ENCODE assay signal across 8 cellular contexts in the genomic region with DNA sequence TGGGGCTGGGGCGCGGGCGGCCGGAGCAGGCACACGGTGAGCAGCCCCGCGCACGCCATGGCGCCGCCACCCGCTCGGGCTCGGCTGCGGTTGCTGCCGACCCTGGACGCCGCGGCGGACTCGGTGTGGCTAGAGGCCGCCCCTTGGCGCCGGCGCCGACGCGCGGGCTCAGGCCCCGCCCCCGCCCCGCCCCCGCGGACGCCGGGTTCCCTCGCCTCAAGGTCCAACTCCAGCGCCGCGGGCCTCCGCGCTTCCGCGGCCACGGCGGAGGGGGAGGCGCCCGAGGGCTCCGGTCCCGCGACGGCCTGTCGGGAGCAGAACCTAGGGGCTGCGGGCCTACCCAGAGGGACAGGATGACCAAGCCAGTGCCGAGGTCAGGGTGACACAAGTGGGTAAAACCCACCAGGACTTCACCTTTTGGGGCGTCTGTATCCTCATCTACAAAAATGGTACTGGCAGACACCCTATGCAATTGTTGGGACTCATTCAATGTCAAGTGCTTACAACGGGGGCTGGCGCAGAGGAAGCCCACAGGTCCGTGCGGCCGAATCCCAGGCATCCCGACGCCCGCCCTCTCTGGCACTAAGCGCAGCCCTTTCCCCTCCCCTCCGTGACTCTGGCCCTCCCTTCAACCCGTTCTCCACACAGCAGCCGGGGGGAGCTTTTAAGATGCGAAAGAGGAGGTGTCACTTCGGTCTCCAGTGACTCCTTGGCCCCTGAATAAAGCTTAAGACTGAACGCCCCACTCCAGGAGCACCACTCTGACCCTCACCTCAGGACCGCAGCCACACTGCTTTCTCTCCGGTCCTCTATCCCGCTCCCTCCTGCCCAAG. TPM values are rescaled to one million over a fixed set of nuclear protein-coding genes. Genes with fewer than 3 reads are reported as not detected.
A peak's percentile ranks its signal among the peaks of the same experiment; 100 is the strongest.
DNase-seq lines count a peak whose midpoint lies in the region; ATAC-seq and TF ChIP-seq lines count a peak whose summit lies in the region.

A gene with protein sequence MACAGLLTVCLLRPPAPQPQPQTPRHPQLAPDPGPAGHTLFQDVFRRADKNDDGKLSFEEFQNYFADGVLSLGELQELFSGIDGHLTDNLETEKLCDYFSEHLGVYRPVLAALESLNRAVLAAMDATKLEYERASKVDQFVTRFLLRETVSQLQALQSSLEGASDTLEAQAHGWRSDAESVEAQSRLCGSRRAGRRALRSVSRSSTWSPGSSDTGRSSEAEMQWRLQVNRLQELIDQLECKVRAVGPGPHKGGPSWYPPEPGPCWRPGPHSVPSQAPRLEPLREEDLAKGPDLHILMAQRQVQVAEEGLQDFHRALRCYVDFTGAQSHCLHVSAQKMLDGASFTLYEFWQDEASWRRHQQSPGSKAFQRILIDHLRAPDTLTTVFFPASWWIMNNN (minus strand): TSS at position 135 of the 833 bp plus-strand sequence. CDS start 76 bp downstream, at position 59.

- peak within 1 kb of the TSS; percentile 99 for H3K4me3 Mint-ChIP-seq in Caco-2 (ENCODE audit: unreplicated experiment)
- peak within 1 kb of the TSS; percentile 90 for H3K4me3 Mint-ChIP-seq in activated naive CD8-positive, alpha-beta T cell treated with anti-CD3 and anti-CD28 coated beads, Interleukin-2, amount 50 U/mL, for 24 hours

- intact Hi-C loops in Caco-2 (cut with micrococcal nuclease; ENCODE audit: unreplicated experiment) (loop anchor here (1.0 to 5.0 kb wide), 5 partner anchors 8 to 138 kb away; partner anchors contain the start of genes ACTL10, CHMP4B, E2F1 and PXMP4), Right ventricle myocardium superior (cut with DNase I) (no loop called here), vagina (cut with DNase I) (loop anchor here (10.0 kb wide), 1 partner anchor 60 kb away; the partner anchor contains the start of gene ZNF341)

- H3K4me1 Mint-ChIP-seq in Caco-2 (ENCODE audit: low read depth, unreplicated experiment): peaks cover 39% of the 10 kb centered on the region
- peaks cover 24% of the 10 kb centered on the region for H3K4me1 Mint-ChIP-seq in activated naive CD8-positive, alpha-beta T cell treated with anti-CD3 and anti-CD28 coated beads, Interleukin-2, amount 50 U/mL, for 24 hours

- H3K27ac Mint-ChIP-seq in Caco-2 (ENCODE audit: unreplicated experiment): peak within 1 kb of the TSS; percentile 98
- peak within 1 kb of the TSS; percentile 70 for H3K27ac Mint-ChIP-seq in activated naive CD8-positive, alpha-beta T cell treated with anti-CD3 and anti-CD28 coated beads, Interleukin-2, amount 50 U/mL, for 24 hours

- H3K27me3 ChIP-seq in Caco-2 (replicated peaks; ENCODE audit: control insufficient read depth, insufficient read depth, low read length): no peaks in the 10 kb centered on the region
- H3K27me3 ChIP-seq in vagina: no peaks in the 10 kb centered on the region

- H3K27ac ChIP-seq in vagina: peak within 1 kb of the TSS; percentile 95

- no peaks in the 10 kb centered on the region for H3K9me3 ChIP-seq in Caco-2
- no peaks in the 10 kb centered on the region for H3K9me3 ChIP-seq in vagina

- POLR2A ChIA-PET in Caco-2 (lab: Charles Lee): interaction anchor here (0.5 to 1.0 kb wide), 6 partner anchors 8 to 185 kb away, joined by 3 to 4 read pairs (median 4); partner anchors contain the start of genes ACTL10 and CBFA2T2

- H3K27me3 Mint-ChIP-seq in Caco-2 (ENCODE audit: insufficient read depth, unreplicated experiment): no peaks in the 10 kb centered on the region
- H3K27me3 Mint-ChIP-seq in activated naive CD8-positive, alpha-beta T cell treated with anti-CD3 and anti-CD28 coated beads, Interleukin-2, amount 50 U/mL, for 24 hours: no peaks in the 10 kb centered on the region

- TF ChIP-seq POLR2A in vagina (IDR thresholded peaks at IDR 0.05): peak in 1 of 2 donors; percentile 66

- H3K4me1 ChIP-seq in Caco-2 (peaks cover 18% of the 10 kb centered on the region), vagina (peaks cover 47% of the 10 kb centered on the region)

- TF ChIP-seq CTCF in Caco-2 (IDR thresholded peaks at IDR 0.05; ENCODE audit: insufficient read depth in 1 of 2, low read depth in 1 of 2, low read length in 1 of 2, severe bottlenecking in 1 of 2, unreplicated experiment in 1 of 2) (no peak), LNCaP clone FGC (IDR thresholded peaks at IDR 0.05; ENCODE audit: control insufficient read depth, extremely low read depth, insufficient read depth) (peak; percentile 18; the same call in 1 of the 2 replicates), omental fat pad (IDR thresholded peaks at IDR 0.05) (no peak), vagina (IDR thresholded peaks at IDR 0.05) (peak in 1 of 3 experiments; percentile 20)

- peak; percentile 57 for ATAC-seq in GM21423 (IDR thresholded peaks at IDR 0.05; ENCODE audit: unreplicated experiment)
- peak; percentile 65 for ATAC-seq in activated naive CD8-positive, alpha-beta T cell treated with anti-CD3 and anti-CD28 coated beads, Interleukin-2, amount 50 U/mL, for 24 hours
- peak; percentile 88 for ATAC-seq in Right ventricle myocardium superior (ENCODE audit: poor library complexity)
- peak; percentile 78 for ATAC-seq in omental fat pad (ENCODE audit: low FRiP score)

- no peaks in the 10 kb centered on the region for H3K9me3 Mint-ChIP-seq in Caco-2 (ENCODE audit: unreplicated experiment)
- no peaks in the 10 kb centered on the region for H3K9me3 Mint-ChIP-seq in activated naive CD8-positive, alpha-beta T cell treated with anti-CD3 and anti-CD28 coated beads, Interleukin-2, amount 50 U/mL, for 24 hours

- peaks cover 67% of the 10 kb centered on the region for H3K36me3 Mint-ChIP-seq in Caco-2 (ENCODE audit: insufficient read depth, unreplicated experiment)
- H3K36me3 Mint-ChIP-seq in activated naive CD8-positive, alpha-beta T cell treated with anti-CD3 and anti-CD28 coated beads, Interleukin-2, amount 50 U/mL, for 24 hours (ENCODE audit: low read depth): peaks cover 19% of the 10 kb centered on the region

- peak; percentile 91 to 98 for DNase-seq in Caco-2
- DNase-seq in LNCaP clone FGC (ENCODE audit: low read depth): no peak
- DNase-seq in SK-MEL-5 (ENCODE audit: low read depth, low spot score): peak; percentile 68
- DNase-seq in activated naive CD8-positive, alpha-beta T cell treated with anti-CD3 and anti-CD28 coated beads, Interleukin-2, amount 50 U/mL, for 24 hours: peak; percentile 74
- peak; percentile 92 for DNase-seq in Right ventricle myocardium superior
- DNase-seq in omental fat pad (ENCODE audit: low spot score): no peak
- no peak for DNase-seq in vagina (ENCODE audit: extremely low spot score in 2 of 2)

- in situ Hi-C loops in SK-MEL-5 (cut with HindIII; ENCODE audit: low pct_unique_long_range_greater_than_20kb, low sequenced_read_pairs): no loop called here

- H3K4me3 ChIP-seq in Caco-2 (ENCODE audit: low read depth, low read length) (peak within 1 kb of the TSS; percentile 85), LNCaP clone FGC (ENCODE audit: low read depth, low read length) (peak within 1 kb of the TSS; percentile 62), vagina (peak within 1 kb of the TSS; percentile 63 to 75)

- TSS peak; percentile 54 for BruUV-seq in Caco-2 (replicated peaks; lab: Mats Ljungman, UMichigan)

- CTCF ChIA-PET in Caco-2 (lab: Charles Lee): interaction anchor here (1.0 to 1.9 kb wide), 2 partner anchors 8 to 58 kb away, joined by 3 to 8 read pairs; partner anchors contain the start of gene ACTL10

- H3K36me3 ChIP-seq in Caco-2 (ENCODE audit: control insufficient read depth, insufficient read depth, low read length): peaks cover 8% of the 10 kb centered on the region
- H3K36me3 ChIP-seq in vagina: no peaks in the 10 kb centered on the region

RNA-seq across cellular contexts. Expression of the gene that starts here (rescaled TPM):
- 98.4 and 105 TPM in 2 replicates for total RNA-seq in Caco-2 (2022)
- 63.1 and 78.9 TPM in 2 replicates for total RNA-seq in SK-MEL-5 (2014; rRNA removed; shearing (Covaris generic))
- polyA plus RNA-seq in SK-MEL-5 (2015; cell fraction: cytosol; rRNA removed): 71.2 and 79.4 TPM in 2 replicates
- 327 and 354 TPM in 2 replicates for polyA plus RNA-seq in SK-MEL-5 (2015; cell fraction: nucleus; rRNA removed)
- total RNA-seq in Right ventricle myocardium superior: 69.4 TPM
- 10 to 100 TPM; 19.1 to 29.8 (median 26.8) TPM for total RNA-seq in omental fat pad
- total RNA-seq in vagina: 29.2 TPM

Comparison
In these comparisons a context has a peak if more than half of its experiments do, and no peak if none do; other contexts are left out.
1. DNase-seq: peak in Caco-2 (2 of 2), SK-MEL-5 (single experiment), activated naive CD8-positive, alpha-beta T cell treated with anti-CD3 and anti-CD28 coated beads, Interleukin-2, amount 50 U/mL, for 24 hours (single experiment) and Right ventricle myocardium superior (single experiment); none in LNCaP clone FGC (single experiment), omental fat pad (single experiment) and vagina (0 of 2).
2. Peak in every context shown above with its lines, with median percentiles within 50 percentile points of each other: H3K4me3 ChIP-seq and ATAC-seq.